1 cellular context compared by ENCODE assay signal in genomic region chr11:8959546-8960166, GRCh38.
TF ChIP-seq lines count a peak whose summit lies in the region.

No MANE protein-coding gene starts in this region.

TF ChIP-seq in HepG2, 621 proteins besides CTCF, POLR2A, EP300 and RAD21:
- no peak for TF ChIP-seq ARNT2 (CRISPR knock-in tag; IDR thresholded peaks at IDR 0.05; ENCODE audit: low read depth)
- TF ChIP-seq HDAC6 (IDR thresholded peaks at IDR 0.05; ENCODE audit: low read depth, low read length): no peak
- TF ChIP-seq ZNF17 (CRISPR knock-in tag; IDR thresholded peaks at IDR 0.05): no peak
- 0 out of 2 replicates have a peak, but pooled peaks have one; percentile 17 for TF ChIP-seq ELF3 (CRISPR knock-in tag; IDR thresholded peaks at IDR 0.05)
- TF ChIP-seq SAP130 (CRISPR knock-in tag; IDR thresholded peaks at IDR 0.05; ENCODE audit: low read depth): peak; percentile 23; the same call in 1 of the 2 replicates
- TF ChIP-seq ZBTB40 (IDR thresholded peaks at IDR 0.05): no peak
- no peak for TF ChIP-seq ZBTB40 (CRISPR knock-in tag; IDR thresholded peaks at IDR 0.05)
- TF ChIP-seq U2AF1 (optimal IDR thresholded peaks at IDR 0.05; ENCODE audit: low read depth, low read length): no peak
- TF ChIP-seq IRF1 (CRISPR knock-in tag; IDR thresholded peaks at IDR 0.05; ENCODE audit: low read depth): no peak
- TF ChIP-seq PRDM4 (CRISPR knock-in tag; IDR thresholded peaks at IDR 0.05; ENCODE audit: borderline replicate concordance): no peak
- 0 out of 2 replicates have a peak, but pooled peaks have one; percentile 23 for TF ChIP-seq MIXL1 (CRISPR knock-in tag; IDR thresholded peaks at IDR 0.05)
- TF ChIP-seq FOXC1 (CRISPR knock-in tag; IDR thresholded peaks at IDR 0.05; ENCODE audit: borderline replicate concordance): no peak
- TF ChIP-seq ZSCAN25 (CRISPR knock-in tag; IDR thresholded peaks at IDR 0.05): no peak
- TF ChIP-seq STAG1 (CRISPR knock-in tag; IDR thresholded peaks at IDR 0.05): peak; percentile 79
- TF ChIP-seq ZHX2 (IDR thresholded peaks at IDR 0.05; ENCODE audit: low read depth): no peak
- no peak for TF ChIP-seq ZHX2 (CRISPR knock-in tag; IDR thresholded peaks at IDR 0.05; ENCODE audit: borderline replicate concordance)
- TF ChIP-seq ZNF652 (CRISPR knock-in tag; IDR thresholded peaks at IDR 0.05; ENCODE audit: borderline replicate concordance, low read depth): peak; percentile 84
- TF ChIP-seq SALL2 (CRISPR knock-in tag; IDR thresholded peaks at IDR 0.05): no peak
- TF ChIP-seq SMC3 (IDR thresholded peaks at IDR 0.05; ENCODE audit: low read length): peak; percentile 58; the same call in 1 of the 2 replicates
- no peak for TF ChIP-seq BRF2 (CRISPR knock-in tag; IDR thresholded peaks at IDR 0.05)
- no peak for TF ChIP-seq ISL2 (CRISPR knock-in tag; IDR thresholded peaks at IDR 0.05)
- TF ChIP-seq MEF2D (CRISPR knock-in tag; IDR thresholded peaks at IDR 0.05): no peak
